Comparison of ENCODE assay signal across 9 cellular contexts in the genomic region with DNA sequence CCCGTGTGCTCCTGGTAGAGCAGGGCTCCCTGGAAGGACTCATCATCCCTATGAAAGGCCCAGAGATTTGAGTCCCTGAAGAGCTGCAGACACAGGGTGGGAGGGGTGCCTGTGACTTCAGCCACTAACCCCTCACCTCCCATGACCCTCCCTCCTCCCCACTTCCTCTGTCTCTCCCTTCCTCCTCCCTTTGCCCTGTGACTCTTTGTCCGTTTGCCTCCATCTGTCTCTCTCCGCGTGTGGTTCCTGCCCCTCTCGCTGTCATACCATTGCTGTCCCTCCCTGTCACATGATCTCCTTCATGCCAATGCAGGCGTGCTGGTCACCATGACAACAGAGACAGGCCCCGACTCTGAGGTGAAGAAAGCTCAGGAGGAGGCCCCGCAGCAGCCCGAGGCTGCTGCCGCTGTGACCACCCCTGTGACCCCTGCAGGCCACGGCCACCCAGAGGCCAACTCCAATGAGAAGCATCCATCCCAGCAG. TPM values are rescaled to one million over a fixed set of nuclear protein-coding genes. Genes with fewer than 3 reads are reported as not detected.
DNase-seq lines count a peak whose midpoint lies in the region; FAIRE-seq and TF ChIP-seq lines count a peak whose summit lies in the region.
"Had no signal": no experiment of that assay in that cellular context is flagged by ENCODE, and none has a peak within 500 bp of the region (broad histone marks: within the 10 kb centered on the region; RNA-seq: fewer than 3 reads in every experiment).

No MANE protein-coding gene starts in this region.

- H3F3A ChIP-seq in neural progenitor cell (ENCODE audit: low read depth) = peaks cover 15% of the 10 kb centered on the region

- FAIRE-seq in GM19239 (lab: Jason Lieb, UNC) = no peak

- peak overlapping the region; percentile 73 for H3K4me2 ChIP-seq in neural progenitor cell
- H3K4me2 ChIP-seq: KMS-11 had no signal

- H3K9me3 Mint-ChIP-seq in endodermal cell (no peaks in the 10 kb centered on the region), neural progenitor cell (no peaks in the 10 kb centered on the region), MCF 10A (ENCODE audit: unreplicated experiment) (no peaks in the 10 kb centered on the region)

- H3K4me3 ChIP-seq in HEK293 (ENCODE audit: low read depth, low read length) (no peak overlapping the region), endodermal cell (ENCODE audit: low read length) (no peak overlapping the region), neural progenitor cell (no peak overlapping the region)
- H3K4me3 ChIP-seq: skin epidermis had no signal

- no peaks in the 10 kb centered on the region for H3K4me1 ChIP-seq in HEK293 (ENCODE audit: control insufficient read depth, insufficient read depth, low read length)
- H3K4me1 ChIP-seq in endodermal cell (ENCODE audit: control insufficient read depth, insufficient read depth, low read length) = no peaks in the 10 kb centered on the region
- peaks cover 13% of the 10 kb centered on the region for H3K4me1 ChIP-seq in neural progenitor cell

- peaks cover 2% of the 10 kb centered on the region for H3K27me3 Mint-ChIP-seq in endodermal cell (ENCODE audit: insufficient read depth)
- H3K27me3 Mint-ChIP-seq in neural progenitor cell (ENCODE audit: insufficient read depth, low read depth) = peaks cover 4% of the 10 kb centered on the region
- no peaks in the 10 kb centered on the region for H3K27me3 Mint-ChIP-seq in MCF 10A (ENCODE audit: insufficient read depth, unreplicated experiment)

- no peaks in the 10 kb centered on the region for H3K27me3 ChIP-seq in endodermal cell (ENCODE audit: control insufficient read depth, insufficient read depth, low read length, poor library complexity, severe bottlenecking)
- no peaks in the 10 kb centered on the region for H3K27me3 ChIP-seq in neural progenitor cell

- H3K27ac Mint-ChIP-seq in endodermal cell (no peak overlapping the region), neural progenitor cell (peak overlapping the region; percentile 73), MCF 10A (ENCODE audit: low read depth, unreplicated experiment) (no peak overlapping the region)

- no peaks in the 10 kb centered on the region for H3K9me3 ChIP-seq in HEK293 (ENCODE audit: control insufficient read depth, insufficient read depth, low read depth, low read length)
- no peaks in the 10 kb centered on the region for H3K9me3 ChIP-seq in endodermal cell (ENCODE audit: control insufficient read depth, low read length)
- no peaks in the 10 kb centered on the region for H3K9me3 ChIP-seq in neural progenitor cell (ENCODE audit: low read depth)

- H3K9ac ChIP-seq in endodermal cell (ENCODE audit: extremely low read depth, low read length, poor library complexity, severe bottlenecking) = no peak overlapping the region
- H3K9ac ChIP-seq in neural progenitor cell = no peak overlapping the region
- H3K9ac ChIP-seq: KMS-11 had no signal

- BruUV-seq in MCF 10A (replicated peaks; lab: Mats Ljungman, UMichigan) = no TSS peak

- CTCF ChIA-PET in HEK293 (lab: Yijun Ruan, JAX) (interaction anchor here (1.4 kb wide), 1 partner anchor 173 kb away, joined by 3 read pairs; no protein-coding TSS in a partner anchor), MCF 10A (lab: Yijun Ruan, JAX) (interaction anchor here (0.6 to 1.8 kb wide), 5 partner anchors 16 to 266 kb away, joined by 3 to 6 read pairs (median 3); no protein-coding TSS in a partner anchor)

- H3K36me3 ChIP-seq in HEK293 (ENCODE audit: control insufficient read depth in 2 of 2, insufficient read depth in 1 of 2, low read length in 2 of 2) (peaks cover 0 to 21% of the 10 kb centered on the region in 2 experiments; a peak in 1 of 3 replicates), endodermal cell (ENCODE audit: control insufficient read depth, insufficient read depth, low read length) (no peaks in the 10 kb centered on the region), neural progenitor cell (no peaks in the 10 kb centered on the region)

- intact Hi-C loops in MCF 10A (cut with micrococcal nuclease) = no loop called here

- TF ChIP-seq CTCF in HEK293 (tag by site-specific recombination; IDR thresholded peaks at IDR 0.05) (no peak), endodermal cell (conservative IDR thresholded peaks at IDR 0.05) (no peak), neural progenitor cell (IDR thresholded peaks at IDR 0.05) (no peak), MCF 10A (IDR thresholded peaks at IDR 0.05; ENCODE audit: unreplicated experiment) (no peak)

- DNase-seq in NCI-H524 treated with DMSO at 0.1 percent for 48 hours (lab: John Stamatoyannopoulos, UW) (peak; percentile 64), endodermal cell (peak; percentile 93), neural progenitor cell (ENCODE audit: low spot score) (peak; percentile 94), GM19239 (ENCODE audit: insufficient read length, low spot score) (no peak), MCF 10A (ENCODE audit: unreplicated experiment) (no peak), NCI-H446 (lab: John Stamatoyannopoulos, UW) (no peak)

- no peak overlapping the region for H3K27ac ChIP-seq in HEK293 (ENCODE audit: extremely low read depth, low read depth, low read length)
- peak overlapping the region; percentile 68 for H3K27ac ChIP-seq in endodermal cell (ENCODE audit: low read depth, low read length)
- no peak overlapping the region for H3K27ac ChIP-seq in neural progenitor cell
- H3K27ac ChIP-seq: KMS-11, skin epidermis had no signal

- peaks cover 20% of the 10 kb centered on the region for H4K20me1 ChIP-seq in neural progenitor cell (ENCODE audit: low read depth)

- H3K4me1 Mint-ChIP-seq in endodermal cell (peaks cover 8% of the 10 kb centered on the region), neural progenitor cell (peaks cover 57% of the 10 kb centered on the region), MCF 10A (ENCODE audit: insufficient read depth, unreplicated experiment) (peaks cover 7% of the 10 kb centered on the region)

- H3K4me3 Mint-ChIP-seq in endodermal cell = no peak overlapping the region
- H3K4me3 Mint-ChIP-seq in neural progenitor cell = peak overlapping the region; percentile 65
- no peak overlapping the region for H3K4me3 Mint-ChIP-seq in MCF 10A (ENCODE audit: unreplicated experiment)

- no peaks in the 10 kb centered on the region for H3K79me2 ChIP-seq in neural progenitor cell (ENCODE audit: low read depth)

- H3K36me3 Mint-ChIP-seq in endodermal cell (ENCODE audit: low read depth) = peaks cover 7% of the 10 kb centered on the region
- H3K36me3 Mint-ChIP-seq in neural progenitor cell = peaks cover 8% of the 10 kb centered on the region
- no peaks in the 10 kb centered on the region for H3K36me3 Mint-ChIP-seq in MCF 10A (ENCODE audit: insufficient read depth, unreplicated experiment)

- POLR2A ChIA-PET in HEK293 (lab: Yijun Ruan, JAX) (no interaction called here), MCF 10A (lab: Yijun Ruan, JAX) (no interaction called here)

- 18 to 42% methylated on average over 5 to 11 of the region's 11 CpGs for WGBS in endodermal cell (ENCODE audit: insufficient coverage in 1 of 2, insufficient read length in 1 of 2), 2 experiments

- H2AFZ ChIP-seq in neural progenitor cell (replicated peaks) = no peak overlapping the region

TF ChIP-seq in HEK293, 187 proteins besides CTCF, POLR2A, EP300 and RAD21:
- TF ChIP-seq, protein P1, sequence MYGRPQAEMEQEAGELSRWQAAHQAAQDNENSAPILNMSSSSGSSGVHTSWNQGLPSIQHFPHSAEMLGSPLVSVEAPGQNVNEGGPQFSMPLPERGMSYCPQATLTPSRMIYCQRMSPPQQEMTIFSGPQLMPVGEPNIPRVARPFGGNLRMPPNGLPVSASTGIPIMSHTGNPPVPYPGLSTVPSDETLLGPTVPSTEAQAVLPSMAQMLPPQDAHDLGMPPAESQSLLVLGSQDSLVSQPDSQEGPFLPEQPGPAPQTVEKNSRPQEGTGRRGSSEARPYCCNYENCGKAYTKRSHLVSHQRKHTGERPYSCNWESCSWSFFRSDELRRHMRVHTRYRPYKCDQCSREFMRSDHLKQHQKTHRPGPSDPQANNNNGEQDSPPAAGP (tag by site-specific recombination; IDR thresholded peaks at IDR 0.05) = peak; percentile 95
- TF ChIP-seq SP2 (tag by site-specific recombination; IDR thresholded peaks at IDR 0.05) (peak; percentile 45; the same call in 1 of the 2 replicates), ZNF398 (tag by site-specific recombination; IDR thresholded peaks at IDR 0.05) (0 out of 2 replicates have a peak, but pooled peaks have one; percentile 32), WT1 (tag by site-specific recombination; IDR thresholded peaks at IDR 0.05) (peak; percentile 80), ZNF792 (tag by site-specific recombination; IDR thresholded peaks at IDR 0.05) (no peak), ZIC2 (tag by site-specific recombination; IDR thresholded peaks at IDR 0.05) (peak; percentile 71), ZBTB6 (tag by site-specific recombination; IDR thresholded peaks at IDR 0.05) (no peak)

RNA-seq across cellular contexts. Expression of gene EPB41L1, which starts 19.0 kb away (rescaled TPM):
- total RNA-seq in endodermal cell (10 to 100 TPM; 32.3 to 36.7 TPM), neural progenitor cell (ENCODE audit: low replicate concordance) (32.7 and 35.8 TPM in 2 replicates), MCF 10A (2022) (6.7 and 10.1 TPM in 2 replicates)
- 43.7 TPM for polyA plus RNA-seq in endodermal cell (2013, experiment 1 of 2)
- polyA plus RNA-seq in endodermal cell (2013, experiment 2 of 2) = 36.7 TPM

Comparison
In these comparisons a context has a peak if more than half of its experiments do, and no peak if none do; other contexts are left out.
1. DNase-seq: peak in NCI-H524 treated with DMSO at 0.1 percent for 48 hours (single experiment), endodermal cell (single experiment) and neural progenitor cell (single experiment); none in GM19239 (single experiment), MCF 10A (single experiment) and NCI-H446 (0 of 2).